Comparison of ENCODE assay signal across 19 cellular contexts in the genomic region with DNA sequence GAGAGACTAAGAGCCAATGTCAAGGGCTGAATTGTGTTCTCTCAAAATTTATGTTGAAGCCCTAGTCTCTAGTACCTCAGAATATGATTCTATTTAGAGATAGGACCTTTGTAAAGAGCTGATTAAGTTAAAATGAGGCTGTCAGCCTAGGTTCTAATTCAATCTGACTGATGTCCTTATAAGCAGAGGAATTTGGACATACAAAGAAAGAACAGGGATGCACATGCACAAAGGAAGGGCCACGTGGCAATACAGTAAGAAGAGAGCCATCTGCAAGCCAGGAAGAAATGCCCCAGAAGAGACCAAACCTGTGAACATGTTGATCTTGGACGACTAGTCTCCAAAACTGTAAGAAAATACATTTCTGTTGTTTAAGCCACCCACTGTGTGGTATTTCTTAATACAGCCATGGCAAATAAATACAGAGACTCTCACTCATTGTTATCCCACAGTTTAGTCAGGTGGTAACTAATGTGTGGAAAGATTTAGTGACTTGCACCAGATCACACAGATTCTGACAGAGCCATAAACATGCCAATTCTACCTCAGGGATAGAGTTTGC.
DNase-seq lines count a peak whose midpoint lies in the region; ATAC-seq and TF ChIP-seq lines count a peak whose summit lies in the region.
"Had no signal": no experiment of that assay in that cellular context is flagged by ENCODE, and none has a peak within 500 bp of the region (broad histone marks: within the 10 kb centered on the region; RNA-seq: fewer than 3 reads in every experiment).

No MANE protein-coding gene starts in this region.

- H3K27me3 Mint-ChIP-seq in GM23338 (ENCODE audit: insufficient read depth, low read depth, poor library complexity), result no peaks in the 10 kb centered on the region
- H3K27me3 Mint-ChIP-seq: CD4-positive, CD25-positive, alpha-beta regulatory T cell had no signal

- H3K4me3 Mint-ChIP-seq in GM23338, result no peak overlapping the region
- H3K4me3 Mint-ChIP-seq: CD4-positive, CD25-positive, alpha-beta regulatory T cell; CD8-positive, alpha-beta T cell had no signal

- peaks cover 10% of the 10 kb centered on the region for H3K4me1 ChIP-seq in GM23338 (ENCODE audit: insufficient read depth)
- H3K4me1 ChIP-seq: A549 had no signal

- H3K27me3 ChIP-seq in GM23338 (ENCODE audit: insufficient read depth), result no peaks in the 10 kb centered on the region
- H3K27me3 ChIP-seq: BLaER1 had no signal

- H3K4me1 Mint-ChIP-seq in GM23338, result peaks cover 12% of the 10 kb centered on the region
- H3K4me1 Mint-ChIP-seq: CD4-positive, CD25-positive, alpha-beta regulatory T cell had no signal

- ATAC-seq in GM23338, result no peak
- ATAC-seq: A549; CD8-positive, alpha-beta T cell had no signal

- DNase-seq in GM23338 (ENCODE audit: low spot score) (no peak), SK-N-DZ (ENCODE audit: low spot score) (peak; percentile 59), choroid plexus epithelial cell (ENCODE audit: low read depth) (peak; percentile 12), smooth muscle cell of the brain vasculature (ENCODE audit: low read depth, low spot score) (peak; percentile 62), NCI-H446 treated with DMSO at 0.1 percent for 48 hours (lab: John Stamatoyannopoulos, UW) (no peak), AG08395 (ENCODE audit: low spot score) (no peak), NCI-H524 treated with DMSO at 0.1 percent for 48 hours (lab: John Stamatoyannopoulos, UW) (no peak)
- DNase-seq: 8988T; ACHN; Caco-2; CD4-positive, CD25-positive, alpha-beta regulatory T cell; CD8-positive, alpha-beta T cell; DMS153; DND-41; H7; HCEC 1CT had no signal

- no peaks in the 10 kb centered on the region for H3K36me3 ChIP-seq in GM23338 (ENCODE audit: insufficient read depth)

- H3K9me2 ChIP-seq in GM23338 (ENCODE audit: insufficient read depth), result peaks cover 22% of the 10 kb centered on the region; the same call in 1 of the 2 replicates

- H3F3A ChIP-seq in GM23338 (replicated peaks; ENCODE audit: low read depth), result no peaks in the 10 kb centered on the region

- no peaks in the 10 kb centered on the region for H3K36me3 Mint-ChIP-seq in GM23338 (ENCODE audit: low read depth)
- H3K36me3 Mint-ChIP-seq: CD4-positive, CD25-positive, alpha-beta regulatory T cell; CD8-positive, alpha-beta T cell had no signal

- H2AFZ ChIP-seq in GM23338, result no peak overlapping the region

- H3K4me3 ChIP-seq in GM23338, result no peak overlapping the region
- no peak overlapping the region for H3K4me3 ChIP-seq in choroid plexus epithelial cell (ENCODE audit: low read depth, low read length)
- H3K4me3 ChIP-seq: A549, BLaER1 had no signal

- no peaks in the 10 kb centered on the region for H3K9me3 Mint-ChIP-seq in GM23338

- no peak overlapping the region for H3K4me2 ChIP-seq in GM23338
- H3K4me2 ChIP-seq: A549, BLaER1 had no signal

- TF ChIP-seq CTCF in GM23338 (conservative IDR thresholded peaks at IDR 0.05; ENCODE audit: low read depth in 2 of 2) (no peak), choroid plexus epithelial cell (conservative IDR thresholded peaks at IDR 0.05; ENCODE audit: low read depth, low read length) (no peak)

- H3K79me2 ChIP-seq in GM23338 (replicated peaks; ENCODE audit: insufficient read depth), result no peaks in the 10 kb centered on the region

- no peak overlapping the region for H3K27ac ChIP-seq in GM23338 (ENCODE audit: low read depth)
- H3K27ac ChIP-seq: A549, BLaER1, C4-2B had no signal

- H3K27ac Mint-ChIP-seq in GM23338, result peak overlapping the region; percentile 37; the same call in 1 of the 2 replicates
- H3K27ac Mint-ChIP-seq: CD4-positive, CD25-positive, alpha-beta regulatory T cell; CD8-positive, alpha-beta T cell had no signal

- no peaks in the 10 kb centered on the region for H4K20me1 ChIP-seq in GM23338 (replicated peaks; ENCODE audit: insufficient read depth)
- H4K20me1 ChIP-seq: BLaER1 had no signal

TF ChIP-seq in GM23338, 12 proteins besides CTCF, POLR2A, EP300 and RAD21 (continues in another document):
- TF ChIP-seq EZH2 (IDR thresholded peaks at IDR 0.05; ENCODE audit: low read depth, unreplicated experiment) (no peak), ZNF114 (CRISPR knock-in tag; IDR thresholded peaks at IDR 0.05) (no peak), STAT1 (IDR thresholded peaks at IDR 0.05; ENCODE audit: unreplicated experiment) (no peak), CREB1 (CRISPR knock-in tag; IDR thresholded peaks at IDR 0.05; ENCODE audit: low read depth) (no peak)
- TF ChIP-seq, protein P1, sequence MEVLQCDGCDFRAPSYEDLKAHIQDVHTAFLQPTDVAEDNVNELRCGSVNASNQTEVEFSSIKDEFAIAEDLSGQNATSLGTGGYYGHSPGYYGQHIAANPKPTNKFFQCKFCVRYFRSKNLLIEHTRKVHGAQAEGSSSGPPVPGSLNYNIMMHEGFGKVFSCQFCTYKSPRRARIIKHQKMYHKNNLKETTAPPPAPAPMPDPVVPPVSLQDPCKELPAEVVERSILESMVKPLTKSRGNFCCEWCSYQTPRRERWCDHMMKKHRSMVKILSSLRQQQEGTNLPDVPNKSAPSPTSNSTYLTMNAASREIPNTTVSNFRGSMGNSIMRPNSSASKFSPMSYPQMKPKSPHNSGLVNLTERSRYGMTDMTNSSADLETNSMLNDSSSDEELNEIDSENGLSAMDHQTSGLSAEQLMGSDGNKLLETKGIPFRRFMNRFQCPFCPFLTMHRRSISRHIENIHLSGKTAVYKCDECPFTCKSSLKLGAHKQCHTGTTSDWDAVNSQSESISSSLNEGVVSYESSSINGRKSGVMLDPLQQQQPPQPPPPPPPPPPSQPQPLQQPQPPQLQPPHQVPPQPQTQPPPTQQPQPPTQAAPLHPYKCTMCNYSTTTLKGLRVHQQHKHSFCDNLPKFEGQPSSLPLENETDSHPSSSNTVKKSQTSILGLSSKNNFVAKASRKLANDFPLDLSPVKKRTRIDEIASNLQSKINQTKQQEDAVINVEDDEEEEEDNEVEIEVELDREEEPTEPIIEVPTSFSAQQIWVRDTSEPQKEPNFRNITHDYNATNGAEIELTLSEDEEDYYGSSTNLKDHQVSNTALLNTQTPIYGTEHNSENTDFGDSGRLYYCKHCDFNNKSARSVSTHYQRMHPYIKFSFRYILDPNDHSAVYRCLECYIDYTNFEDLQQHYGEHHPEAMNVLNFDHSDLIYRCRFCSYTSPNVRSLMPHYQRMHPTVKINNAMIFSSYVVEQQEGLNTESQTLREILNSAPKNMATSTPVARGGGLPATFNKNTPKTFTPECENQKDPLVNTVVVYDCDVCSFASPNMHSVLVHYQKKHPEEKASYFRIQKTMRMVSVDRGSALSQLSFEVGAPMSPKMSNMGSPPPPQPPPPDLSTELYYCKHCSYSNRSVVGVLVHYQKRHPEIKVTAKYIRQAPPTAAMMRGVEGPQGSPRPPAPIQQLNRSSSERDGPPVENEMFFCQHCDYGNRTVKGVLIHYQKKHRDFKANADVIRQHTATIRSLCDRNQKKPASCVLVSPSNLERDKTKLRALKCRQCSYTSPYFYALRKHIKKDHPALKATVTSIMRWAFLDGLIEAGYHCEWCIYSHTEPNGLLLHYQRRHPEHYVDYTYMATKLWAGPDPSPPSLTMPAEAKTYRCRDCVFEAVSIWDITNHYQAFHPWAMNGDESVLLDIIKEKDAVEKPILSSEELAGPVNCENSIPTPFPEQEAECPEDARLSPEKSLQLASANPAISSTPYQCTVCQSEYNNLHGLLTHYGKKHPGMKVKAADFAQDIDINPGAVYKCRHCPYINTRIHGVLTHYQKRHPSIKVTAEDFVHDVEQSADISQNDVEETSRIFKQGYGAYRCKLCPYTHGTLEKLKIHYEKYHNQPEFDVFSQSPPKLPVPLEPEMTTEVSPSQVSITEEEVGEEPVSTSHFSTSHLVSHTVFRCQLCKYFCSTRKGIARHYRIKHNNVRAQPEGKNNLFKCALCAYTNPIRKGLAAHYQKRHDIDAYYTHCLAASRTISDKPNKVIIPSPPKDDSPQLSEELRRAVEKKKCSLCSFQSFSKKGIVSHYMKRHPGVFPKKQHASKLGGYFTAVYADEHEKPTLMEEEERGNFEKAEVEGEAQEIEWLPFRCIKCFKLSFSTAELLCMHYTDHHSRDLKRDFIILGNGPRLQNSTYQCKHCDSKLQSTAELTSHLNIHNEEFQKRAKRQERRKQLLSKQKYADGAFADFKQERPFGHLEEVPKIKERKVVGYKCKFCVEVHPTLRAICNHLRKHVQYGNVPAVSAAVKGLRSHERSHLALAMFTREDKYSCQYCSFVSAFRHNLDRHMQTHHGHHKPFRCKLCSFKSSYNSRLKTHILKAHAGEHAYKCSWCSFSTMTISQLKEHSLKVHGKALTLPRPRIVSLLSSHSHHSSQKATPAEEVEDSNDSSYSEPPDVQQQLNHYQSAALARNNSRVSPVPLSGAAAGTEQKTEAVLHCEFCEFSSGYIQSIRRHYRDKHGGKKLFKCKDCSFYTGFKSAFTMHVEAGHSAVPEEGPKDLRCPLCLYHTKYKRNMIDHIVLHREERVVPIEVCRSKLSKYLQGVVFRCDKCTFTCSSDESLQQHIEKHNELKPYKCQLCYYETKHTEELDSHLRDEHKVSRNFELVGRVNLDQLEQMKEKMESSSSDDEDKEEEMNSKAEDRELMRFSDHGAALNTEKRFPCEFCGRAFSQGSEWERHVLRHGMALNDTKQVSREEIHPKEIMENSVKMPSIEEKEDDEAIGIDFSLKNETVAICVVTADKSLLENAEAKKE (CRISPR knock-in tag; IDR thresholded peaks at IDR 0.05), result no peak
- TF ChIP-seq, protein P2, sequence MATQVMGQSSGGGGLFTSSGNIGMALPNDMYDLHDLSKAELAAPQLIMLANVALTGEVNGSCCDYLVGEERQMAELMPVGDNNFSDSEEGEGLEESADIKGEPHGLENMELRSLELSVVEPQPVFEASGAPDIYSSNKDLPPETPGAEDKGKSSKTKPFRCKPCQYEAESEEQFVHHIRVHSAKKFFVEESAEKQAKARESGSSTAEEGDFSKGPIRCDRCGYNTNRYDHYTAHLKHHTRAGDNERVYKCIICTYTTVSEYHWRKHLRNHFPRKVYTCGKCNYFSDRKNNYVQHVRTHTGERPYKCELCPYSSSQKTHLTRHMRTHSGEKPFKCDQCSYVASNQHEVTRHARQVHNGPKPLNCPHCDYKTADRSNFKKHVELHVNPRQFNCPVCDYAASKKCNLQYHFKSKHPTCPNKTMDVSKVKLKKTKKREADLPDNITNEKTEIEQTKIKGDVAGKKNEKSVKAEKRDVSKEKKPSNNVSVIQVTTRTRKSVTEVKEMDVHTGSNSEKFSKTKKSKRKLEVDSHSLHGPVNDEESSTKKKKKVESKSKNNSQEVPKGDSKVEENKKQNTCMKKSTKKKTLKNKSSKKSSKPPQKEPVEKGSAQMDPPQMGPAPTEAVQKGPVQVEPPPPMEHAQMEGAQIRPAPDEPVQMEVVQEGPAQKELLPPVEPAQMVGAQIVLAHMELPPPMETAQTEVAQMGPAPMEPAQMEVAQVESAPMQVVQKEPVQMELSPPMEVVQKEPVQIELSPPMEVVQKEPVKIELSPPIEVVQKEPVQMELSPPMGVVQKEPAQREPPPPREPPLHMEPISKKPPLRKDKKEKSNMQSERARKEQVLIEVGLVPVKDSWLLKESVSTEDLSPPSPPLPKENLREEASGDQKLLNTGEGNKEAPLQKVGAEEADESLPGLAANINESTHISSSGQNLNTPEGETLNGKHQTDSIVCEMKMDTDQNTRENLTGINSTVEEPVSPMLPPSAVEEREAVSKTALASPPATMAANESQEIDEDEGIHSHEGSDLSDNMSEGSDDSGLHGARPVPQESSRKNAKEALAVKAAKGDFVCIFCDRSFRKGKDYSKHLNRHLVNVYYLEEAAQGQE (IDR thresholded peaks at IDR 0.05; ENCODE audit: unreplicated experiment), result no peak

Comparison
In these comparisons a context has a peak if more than half of its experiments do, and no peak if none do; other contexts are left out.
1. DNase-seq: peak in SK-N-DZ (single experiment), choroid plexus epithelial cell (single experiment) and smooth muscle cell of the brain vasculature (single experiment); none in GM23338 (single experiment), NCI-H446 treated with DMSO at 0.1 percent for 48 hours (single experiment), AG08395 (single experiment) and NCI-H524 treated with DMSO at 0.1 percent for 48 hours (single experiment).